1 cellular context compared by ENCODE assay signal in the genomic region with DNA sequence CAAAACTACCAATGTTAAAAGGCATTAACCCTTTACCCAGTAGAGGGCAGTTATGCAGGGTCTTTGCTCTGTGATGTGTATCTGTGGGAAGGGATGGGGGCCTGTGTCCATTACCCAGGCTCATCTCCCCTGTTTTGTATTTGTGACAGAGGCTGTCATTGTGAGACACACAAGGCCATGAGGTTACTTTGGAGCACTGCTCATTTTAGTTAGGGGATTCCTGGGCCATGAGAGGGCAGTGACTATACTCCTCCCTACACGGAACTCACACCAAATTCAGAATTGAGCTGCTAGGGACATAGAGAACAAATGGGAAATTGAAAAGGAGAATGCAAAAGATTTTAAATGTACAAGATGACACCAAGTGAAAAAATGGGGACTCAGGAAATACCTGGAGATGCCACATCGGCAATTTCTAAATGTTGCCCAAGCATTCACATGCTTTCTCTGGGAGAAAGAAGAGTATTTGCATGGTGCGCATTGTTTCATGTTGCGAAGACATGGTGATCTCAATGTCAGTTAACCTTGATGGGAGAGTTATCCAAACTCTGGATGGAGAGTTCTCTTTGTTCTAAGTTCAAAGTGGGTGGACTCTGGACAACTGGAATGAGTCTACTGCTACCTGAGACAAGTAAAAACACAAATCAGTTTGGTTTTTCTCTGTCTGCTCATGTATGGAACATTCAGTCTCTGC.
A peak's percentile ranks its signal among the peaks of the same experiment; 100 is the strongest.
TF ChIP-seq lines count a peak whose summit lies in the region.

No MANE protein-coding gene starts in this region.

TF ChIP-seq in HepG2, 621 proteins besides CTCF, POLR2A, EP300 and RAD21 (continues in another document):
- no peak for TF ChIP-seq REXO4 (CRISPR knock-in tag; IDR thresholded peaks at IDR 0.05; ENCODE audit: borderline replicate concordance)
- no peak for TF ChIP-seq FOXK2 (IDR thresholded peaks at IDR 0.05)
- no peak for TF ChIP-seq IKZF4 (CRISPR knock-in tag; IDR thresholded peaks at IDR 0.05; ENCODE audit: borderline replicate concordance, low read depth, not compliant biosample characterization)
- TF ChIP-seq ZNF644 (CRISPR knock-in tag; IDR thresholded peaks at IDR 0.05; ENCODE audit: low read depth), result peak; percentile 75; the same call in 1 of the 2 replicates
- 0 out of 2 replicates have a peak, but pooled peaks have one; percentile 27 for TF ChIP-seq TCF7L2 (IDR thresholded peaks at IDR 0.05; ENCODE audit: low read depth, low read length)
- no peak for TF ChIP-seq ZNF703 (CRISPR knock-in tag; IDR thresholded peaks at IDR 0.05; ENCODE audit: borderline replicate concordance)
- TF ChIP-seq, protein P1, sequence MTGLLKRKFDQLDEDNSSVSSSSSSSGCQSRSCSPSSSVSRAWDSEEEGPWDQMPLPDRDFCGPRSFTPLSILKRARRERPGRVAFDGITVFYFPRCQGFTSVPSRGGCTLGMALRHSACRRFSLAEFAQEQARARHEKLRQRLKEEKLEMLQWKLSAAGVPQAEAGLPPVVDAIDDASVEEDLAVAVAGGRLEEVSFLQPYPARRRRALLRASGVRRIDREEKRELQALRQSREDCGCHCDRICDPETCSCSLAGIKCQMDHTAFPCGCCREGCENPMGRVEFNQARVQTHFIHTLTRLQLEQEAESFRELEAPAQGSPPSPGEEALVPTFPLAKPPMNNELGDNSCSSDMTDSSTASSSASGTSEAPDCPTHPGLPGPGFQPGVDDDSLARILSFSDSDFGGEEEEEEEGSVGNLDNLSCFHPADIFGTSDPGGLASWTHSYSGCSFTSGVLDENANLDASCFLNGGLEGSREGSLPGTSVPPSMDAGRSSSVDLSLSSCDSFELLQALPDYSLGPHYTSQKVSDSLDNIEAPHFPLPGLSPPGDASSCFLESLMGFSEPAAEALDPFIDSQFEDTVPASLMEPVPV (CRISPR knock-in tag; IDR thresholded peaks at IDR 0.05), result no peak
- TF ChIP-seq, protein P2, sequence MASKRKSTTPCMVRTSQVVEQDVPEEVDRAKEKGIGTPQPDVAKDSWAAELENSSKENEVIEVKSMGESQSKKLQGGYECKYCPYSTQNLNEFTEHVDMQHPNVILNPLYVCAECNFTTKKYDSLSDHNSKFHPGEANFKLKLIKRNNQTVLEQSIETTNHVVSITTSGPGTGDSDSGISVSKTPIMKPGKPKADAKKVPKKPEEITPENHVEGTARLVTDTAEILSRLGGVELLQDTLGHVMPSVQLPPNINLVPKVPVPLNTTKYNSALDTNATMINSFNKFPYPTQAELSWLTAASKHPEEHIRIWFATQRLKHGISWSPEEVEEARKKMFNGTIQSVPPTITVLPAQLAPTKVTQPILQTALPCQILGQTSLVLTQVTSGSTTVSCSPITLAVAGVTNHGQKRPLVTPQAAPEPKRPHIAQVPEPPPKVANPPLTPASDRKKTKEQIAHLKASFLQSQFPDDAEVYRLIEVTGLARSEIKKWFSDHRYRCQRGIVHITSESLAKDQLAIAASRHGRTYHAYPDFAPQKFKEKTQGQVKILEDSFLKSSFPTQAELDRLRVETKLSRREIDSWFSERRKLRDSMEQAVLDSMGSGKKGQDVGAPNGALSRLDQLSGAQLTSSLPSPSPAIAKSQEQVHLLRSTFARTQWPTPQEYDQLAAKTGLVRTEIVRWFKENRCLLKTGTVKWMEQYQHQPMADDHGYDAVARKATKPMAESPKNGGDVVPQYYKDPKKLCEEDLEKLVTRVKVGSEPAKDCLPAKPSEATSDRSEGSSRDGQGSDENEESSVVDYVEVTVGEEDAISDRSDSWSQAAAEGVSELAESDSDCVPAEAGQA (IDR thresholded peaks at IDR 0.05; ENCODE audit: low read depth), result no peak
- TF ChIP-seq, protein P2 (CRISPR knock-in tag; IDR thresholded peaks at IDR 0.05; ENCODE audit: borderline replicate concordance), result no peak
- 0 out of 2 replicates have a peak, but pooled peaks have one; percentile 29 for TF ChIP-seq NFIC (IDR thresholded peaks at IDR 0.05; ENCODE audit: low read length)
- TF ChIP-seq ZNF335 (CRISPR knock-in tag; IDR thresholded peaks at IDR 0.05), result no peak
- TF ChIP-seq EHMT2 (IDR thresholded peaks at IDR 0.05; ENCODE audit: borderline replicate concordance, low read depth, low read length), result peak; percentile 52; the same call in 1 of the 2 replicates
- no peak for TF ChIP-seq FOXP4 (CRISPR knock-in tag; IDR thresholded peaks at IDR 0.05)
- TF ChIP-seq KLF6 (CRISPR knock-in tag; IDR thresholded peaks at IDR 0.05), result no peak
- TF ChIP-seq SKIL (CRISPR knock-in tag; IDR thresholded peaks at IDR 0.05; ENCODE audit: borderline replicate concordance), result no peak
- no peak for TF ChIP-seq POGZ (CRISPR knock-in tag; IDR thresholded peaks at IDR 0.05)
- 0 out of 2 replicates have a peak, but pooled peaks have one; percentile 39 for TF ChIP-seq MXD4 (CRISPR knock-in tag; IDR thresholded peaks at IDR 0.05)
- TF ChIP-seq, protein P3, sequence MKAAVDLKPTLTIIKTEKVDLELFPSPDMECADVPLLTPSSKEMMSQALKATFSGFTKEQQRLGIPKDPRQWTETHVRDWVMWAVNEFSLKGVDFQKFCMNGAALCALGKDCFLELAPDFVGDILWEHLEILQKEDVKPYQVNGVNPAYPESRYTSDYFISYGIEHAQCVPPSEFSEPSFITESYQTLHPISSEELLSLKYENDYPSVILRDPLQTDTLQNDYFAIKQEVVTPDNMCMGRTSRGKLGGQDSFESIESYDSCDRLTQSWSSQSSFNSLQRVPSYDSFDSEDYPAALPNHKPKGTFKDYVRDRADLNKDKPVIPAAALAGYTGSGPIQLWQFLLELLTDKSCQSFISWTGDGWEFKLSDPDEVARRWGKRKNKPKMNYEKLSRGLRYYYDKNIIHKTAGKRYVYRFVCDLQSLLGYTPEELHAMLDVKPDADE (CRISPR knock-in tag; IDR thresholded peaks at IDR 0.05), result no peak
- TF ChIP-seq, protein P4, sequence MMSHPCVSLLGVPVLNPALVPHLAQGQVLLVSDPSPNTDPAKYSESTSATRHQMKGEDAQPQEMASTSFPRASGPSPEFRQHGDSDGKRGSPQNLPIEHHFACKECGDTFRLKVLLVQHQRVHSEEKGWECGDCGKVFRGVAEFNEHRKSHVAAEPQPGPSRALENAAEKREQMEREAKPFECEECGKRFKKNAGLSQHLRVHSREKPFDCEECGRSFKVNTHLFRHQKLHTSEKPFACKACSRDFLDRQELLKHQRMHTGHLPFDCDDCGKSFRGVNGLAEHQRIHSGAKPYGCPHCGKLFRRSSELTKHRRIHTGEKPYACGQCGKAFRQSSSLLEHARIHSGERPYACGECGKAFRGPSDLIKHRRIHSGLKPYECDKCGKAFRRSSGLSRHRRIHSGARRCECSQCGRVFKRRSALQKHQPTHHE (CRISPR knock-in tag; IDR thresholded peaks at IDR 0.05; ENCODE audit: borderline replicate concordance), result no peak
- TF ChIP-seq, protein P5, sequence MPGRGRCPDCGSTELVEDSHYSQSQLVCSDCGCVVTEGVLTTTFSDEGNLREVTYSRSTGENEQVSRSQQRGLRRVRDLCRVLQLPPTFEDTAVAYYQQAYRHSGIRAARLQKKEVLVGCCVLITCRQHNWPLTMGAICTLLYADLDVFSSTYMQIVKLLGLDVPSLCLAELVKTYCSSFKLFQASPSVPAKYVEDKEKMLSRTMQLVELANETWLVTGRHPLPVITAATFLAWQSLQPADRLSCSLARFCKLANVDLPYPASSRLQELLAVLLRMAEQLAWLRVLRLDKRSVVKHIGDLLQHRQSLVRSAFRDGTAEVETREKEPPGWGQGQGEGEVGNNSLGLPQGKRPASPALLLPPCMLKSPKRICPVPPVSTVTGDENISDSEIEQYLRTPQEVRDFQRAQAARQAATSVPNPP (CRISPR knock-in tag; IDR thresholded peaks at IDR 0.05), result no peak
- peak; percentile 64 for TF ChIP-seq ZNF263 (CRISPR knock-in tag; IDR thresholded peaks at IDR 0.05)
- TF ChIP-seq ZBTB20 (CRISPR knock-in tag; IDR thresholded peaks at IDR 0.05; ENCODE audit: borderline replicate concordance, low read depth), result no peak
- no peak for TF ChIP-seq KAT2B (IDR thresholded peaks at IDR 0.05; ENCODE audit: borderline replicate concordance, low read depth, low read length)
- peak; percentile 45; the same call in 1 of the 2 replicates for TF ChIP-seq HOMEZ (CRISPR knock-in tag; IDR thresholded peaks at IDR 0.05; ENCODE audit: low read depth)
- TF ChIP-seq ZNF879 (CRISPR knock-in tag; IDR thresholded peaks at IDR 0.05), result no peak
- TF ChIP-seq ZMAT5 (CRISPR knock-in tag; IDR thresholded peaks at IDR 0.05; ENCODE audit: borderline replicate concordance, low read depth), result no peak
- TF ChIP-seq ZNF333 (CRISPR knock-in tag; IDR thresholded peaks at IDR 0.05; ENCODE audit: borderline replicate concordance), result no peak
- TF ChIP-seq LBX2 (CRISPR knock-in tag; IDR thresholded peaks at IDR 0.05; ENCODE audit: borderline replicate concordance), result no peak
- peak; percentile 31 for TF ChIP-seq SKI (IDR thresholded peaks at IDR 0.05; ENCODE audit: partially characterized antibody)
- no peak for TF ChIP-seq CHD2 (IDR thresholded peaks at IDR 0.05; ENCODE audit: low read depth, low read length)
- TF ChIP-seq ZNF589 (CRISPR knock-in tag; conservative IDR thresholded peaks at IDR 0.05), result no peak
- TF ChIP-seq CEBPG (CRISPR knock-in tag; IDR thresholded peaks at IDR 0.05), result peak; percentile 66
- 0 out of 2 replicates have a peak, but pooled peaks have one; percentile 11 for TF ChIP-seq THAP11 (CRISPR knock-in tag; IDR thresholded peaks at IDR 0.05)
- peak; percentile 24; the same call in 1 of the 2 replicates for TF ChIP-seq ISL2 (CRISPR knock-in tag; IDR thresholded peaks at IDR 0.05)
- TF ChIP-seq ZNF446 (CRISPR knock-in tag; IDR thresholded peaks at IDR 0.05), result no peak
